In the genomic region with DNA sequence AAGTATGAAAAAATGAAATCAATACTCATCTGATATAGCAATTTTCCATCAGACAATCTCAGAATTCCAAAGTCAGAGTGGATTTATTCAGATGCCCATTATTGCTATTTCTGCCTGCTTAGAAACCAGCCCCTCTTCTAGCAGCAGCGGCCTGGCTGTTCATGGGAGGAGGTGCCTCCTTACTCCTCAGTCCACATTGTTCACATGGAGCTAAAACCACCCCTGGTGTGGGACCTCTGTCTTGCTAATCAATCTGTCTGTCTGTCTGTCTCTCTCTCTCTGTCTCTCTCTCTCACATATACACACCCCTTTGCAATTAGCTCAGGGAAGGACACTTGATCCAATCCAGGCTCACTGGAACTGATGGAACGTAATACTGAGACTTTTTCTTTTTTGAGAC, we compare ENCODE assay signal across 23 cellular contexts.
"Had no signal": no experiment of that assay in that cellular context is flagged by ENCODE, and none has a peak within 500 bp of the region (broad histone marks: within the 10 kb centered on the region; RNA-seq: fewer than 3 reads in every experiment).

No MANE protein-coding gene starts in this region.

- H3K4me1 Mint-ChIP-seq: activated B cell treated with CpG ODN at 0.5 μM for 24 hours; activated CD4-positive, alpha-beta T cell treated with anti-CD3 and anti-CD28 coated beads for 36 hours; activated naive CD8-positive, alpha-beta T cell treated with anti-CD3 and anti-CD28 coated beads, Interleukin-2, amount 10 ng/mL, durations not matched to agents 7 days and 5 days; stimulated activated naive B cell treated with anti-CD40 and anti-IgM and Interleukin-4, amounts not matched to agents 10 μg/mL and 1 μg/mL and 100 μg/mL, for 72 hours had no signal

- FAIRE-seq: endothelial cell of umbilical vein had no signal

- H3K9me3 Mint-ChIP-seq: activated B cell treated with CpG ODN at 0.5 μM for 24 hours; activated naive CD8-positive, alpha-beta T cell treated with anti-CD3 and anti-CD28 coated beads, Interleukin-2, amount 10 ng/mL, durations not matched to agents 7 days and 5 days; dendritic cell treated with granulocyte-macrophage colony-stimulating factor and Interleukin-4, amounts not matched to agents 40 ng/mL and 50 ng/mL, for 4 days; stimulated activated naive B cell treated with anti-CD40 and anti-IgM and Interleukin-4, amounts not matched to agents 10 μg/mL and 1 μg/mL and 100 μg/mL, for 72 hours had no signal

- H3K27ac Mint-ChIP-seq: activated B cell treated with CpG ODN at 0.5 μM for 24 hours; activated CD4-positive, alpha-beta T cell treated with anti-CD3 and anti-CD28 coated beads for 36 hours; activated naive CD8-positive, alpha-beta T cell treated with anti-CD3 and anti-CD28 coated beads, Interleukin-2, amount 10 ng/mL, durations not matched to agents 7 days and 5 days; dendritic cell treated with granulocyte-macrophage colony-stimulating factor and Interleukin-4, amounts not matched to agents 40 ng/mL and 50 ng/mL, for 4 days; stimulated activated naive B cell treated with anti-CD40 and anti-IgM and Interleukin-4, amounts not matched to agents 10 μg/mL and 1 μg/mL and 100 μg/mL, for 72 hours had no signal

- ATAC-seq: activated CD4-positive, alpha-beta T cell treated with anti-CD3 and anti-CD28 coated beads for 36 hours; esophagus mucosa; left ventricle myocardium superior; stimulated activated naive B cell treated with anti-CD40 and anti-IgM and Interleukin-4, amounts not matched to agents 10 μg/mL and 1 μg/mL and 100 μg/mL, for 72 hours had no signal

- H3K4me3 Mint-ChIP-seq: activated B cell treated with CpG ODN at 0.5 μM for 24 hours; activated CD4-positive, alpha-beta T cell treated with anti-CD3 and anti-CD28 coated beads for 36 hours; activated naive CD8-positive, alpha-beta T cell treated with anti-CD3 and anti-CD28 coated beads, Interleukin-2, amount 10 ng/mL, durations not matched to agents 7 days and 5 days; dendritic cell treated with granulocyte-macrophage colony-stimulating factor and Interleukin-4, amounts not matched to agents 40 ng/mL and 50 ng/mL, for 4 days; stimulated activated naive B cell treated with anti-CD40 and anti-IgM and Interleukin-4, amounts not matched to agents 10 μg/mL and 1 μg/mL and 100 μg/mL, for 72 hours had no signal

- H3K27me3 ChIP-seq: cardiac muscle cell, sigmoid colon, upper lobe of left lung had no signal

- H3K9me3 ChIP-seq: sigmoid colon, upper lobe of left lung had no signal

- H3K27ac ChIP-seq: cardiac muscle cell, sigmoid colon, upper lobe of left lung had no signal

- H3K36me3 ChIP-seq: cardiac muscle cell, sigmoid colon, upper lobe of left lung had no signal

- H3K4me2 ChIP-seq: smooth muscle cell had no signal

- H3K4me3 ChIP-seq: cardiac muscle cell, sigmoid colon, smooth muscle cell, upper lobe of left lung had no signal

- DNase-seq: activated B cell treated with CpG ODN at 0.5 μM for 24 hours; activated CD4-positive, alpha-beta T cell treated with anti-CD3 and anti-CD28 coated beads for 36 hours; activated CD4-positive, alpha-beta T cell treated with anti-CD3 and anti-CD28 coated beads, Interleukin-2, amount 50 U/mL, for 48 hours; activated naive CD4-positive, alpha-beta T cell treated with Interleukin-2 at 50 U/mL for 16 hours; activated naive CD8-positive, alpha-beta T cell treated with anti-CD3 and anti-CD28 coated beads, Interleukin-2, amount 10 ng/mL, durations not matched to agents 7 days and 5 days; activated T-cell treated with anti-CD3 and anti-CD28 coated beads, Interleukin-2, amount 50 U/mL, for 48 hours; amniotic stem cell; effector CD8-positive, alpha-beta T cell; foreskin melanocyte; kidney glomerular epithelial cell; left ventricle myocardium superior; mammary epithelial cell; sigmoid colon; stimulated activated CD4-positive, alpha-beta T cell treated with anti-CD3 and anti-CD28 coated beads, Interleukin-2, amount 100 ng/mL, for 48 hours; stimulated activated CD8-positive, alpha-beta memory T cell treated with anti-CD3 and anti-CD28 coated beads, Interleukin-4, amount 100 ng/mL, for 48 hours; stimulated activated naive B cell treated with anti-CD40 and anti-IgM and Interleukin-4, amounts not matched to agents 10 μg/mL and 1 μg/mL and 100 μg/mL, for 72 hours; T-helper 9 cell; upper lobe of left lung had no signal

- H3K36me3 Mint-ChIP-seq: activated naive CD8-positive, alpha-beta T cell treated with anti-CD3 and anti-CD28 coated beads, Interleukin-2, amount 10 ng/mL, durations not matched to agents 7 days and 5 days; stimulated activated naive B cell treated with anti-CD40 and anti-IgM and Interleukin-4, amounts not matched to agents 10 μg/mL and 1 μg/mL and 100 μg/mL, for 72 hours had no signal

- H3K4me1 ChIP-seq: upper lobe of left lung had no signal
